Comparison of ENCODE assay signal across 8 cellular contexts in genomic region chr3:49723631-49724551, GRCh38. TPM values are rescaled to one million over a fixed set of nuclear protein-coding genes. Genes with fewer than 3 reads are reported as not detected.
DNase-seq lines count a peak whose midpoint lies in the region; ATAC-seq and TF ChIP-seq lines count a peak whose summit lies in the region.

GMPPB (minus strand) TSS chr3:49723951; CDS start chr3:49723726, 225 bp downstream.

- H3K9me3 ChIP-seq in left lung = no peaks in the 10 kb centered on the region

- peaks cover 0 to 64% of the 10 kb centered on the region in 2 donors for H3K36me3 ChIP-seq in left lung

- DNase-seq in CD1c-positive myeloid dendritic cell (ENCODE audit: extremely low spot score) = peak; percentile 99
- peak; percentile 86 for DNase-seq in NCI-H774 (lab: John Stamatoyannopoulos, UW)
- DNase-seq in activated CD4-positive, alpha-beta T cell treated with anti-CD3 and anti-CD28 coated beads, Interleukin-2, amount 50 U/mL, for 24 hours (ENCODE audit: low read depth in 1 of 2, low spot score in 1 of 2) = peak; percentile 86 to 88
- peak; percentile 96 for DNase-seq in dedifferentiated amniotic fluid mesenchymal stem cell (ENCODE audit: extremely low spot score)
- DNase-seq in left lung = peak; percentile 98 to 99
- peak; percentile 86 for DNase-seq in stimulated activated CD4-positive, alpha-beta T cell treated with anti-CD3 and anti-CD28 coated beads, Interleukin-2, amount 100 ng/mL, for 4 hours (ENCODE audit: low read depth)

- no peak for TF ChIP-seq CTCF in left lung (IDR thresholded peaks at IDR 0.05)

- peaks cover 22 to 56% of the 10 kb centered on the region in 2 donors for H3K4me1 ChIP-seq in left lung

- intact Hi-C loops in left lung (cut with DNase I) = no loop called here

- peak; percentile 78 for ATAC-seq in GM19397 (IDR thresholded peaks at IDR 0.05; ENCODE audit: unreplicated experiment)
- peak; percentile 80 for ATAC-seq in HG03565 (IDR thresholded peaks at IDR 0.05; ENCODE audit: unreplicated experiment)
- peak; percentile 87 for ATAC-seq in left lung

- no peaks in the 10 kb centered on the region for H3K27me3 ChIP-seq in left lung

- H3K4me3 ChIP-seq in left lung = peak within 1 kb of the TSS; percentile 95 to 99

- H3K27ac ChIP-seq in left lung = peak within 1 kb of the TSS; percentile 93 to 98

RNA-seq across cellular contexts. Expression of gene GMPPB, which starts in this region (rescaled TPM):
- 10 to 100 TPM; 41.0 to 69.5 TPM for total RNA-seq in left lung

Comparison
In these comparisons a context has a peak if more than half of its experiments do, and no peak if none do; other contexts are left out.
1. Peak in every context shown above with its lines: DNase-seq, ATAC-seq, H3K4me3 ChIP-seq and H3K27ac ChIP-seq.